ENCODE assay signal across 1 cellular context in the genomic region with DNA sequence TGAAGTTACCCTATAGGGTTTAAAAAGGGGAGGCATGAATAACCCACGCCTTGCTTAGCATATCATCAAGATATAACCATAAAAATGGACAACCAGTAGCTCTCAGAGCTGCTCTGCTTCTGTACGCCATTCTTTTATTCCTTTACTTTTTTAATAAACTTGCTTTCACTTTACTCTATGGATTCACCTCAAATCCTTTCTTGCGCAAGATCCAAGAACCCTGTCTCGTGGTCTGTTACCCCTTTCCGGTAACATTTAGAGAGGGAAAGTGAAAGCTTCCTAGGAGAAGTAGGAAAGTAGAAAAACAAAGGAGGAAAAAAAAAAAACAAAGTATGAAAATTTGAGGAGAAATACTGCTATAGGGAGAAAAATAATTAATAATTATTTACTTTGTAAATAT.
TF ChIP-seq lines count a peak whose summit lies in the region.

No MANE protein-coding gene starts in this region.

TF ChIP-seq in GM23338, 12 proteins besides CTCF, POLR2A, EP300 and RAD21 (continued from another document):
- TF ChIP-seq, protein P1, sequence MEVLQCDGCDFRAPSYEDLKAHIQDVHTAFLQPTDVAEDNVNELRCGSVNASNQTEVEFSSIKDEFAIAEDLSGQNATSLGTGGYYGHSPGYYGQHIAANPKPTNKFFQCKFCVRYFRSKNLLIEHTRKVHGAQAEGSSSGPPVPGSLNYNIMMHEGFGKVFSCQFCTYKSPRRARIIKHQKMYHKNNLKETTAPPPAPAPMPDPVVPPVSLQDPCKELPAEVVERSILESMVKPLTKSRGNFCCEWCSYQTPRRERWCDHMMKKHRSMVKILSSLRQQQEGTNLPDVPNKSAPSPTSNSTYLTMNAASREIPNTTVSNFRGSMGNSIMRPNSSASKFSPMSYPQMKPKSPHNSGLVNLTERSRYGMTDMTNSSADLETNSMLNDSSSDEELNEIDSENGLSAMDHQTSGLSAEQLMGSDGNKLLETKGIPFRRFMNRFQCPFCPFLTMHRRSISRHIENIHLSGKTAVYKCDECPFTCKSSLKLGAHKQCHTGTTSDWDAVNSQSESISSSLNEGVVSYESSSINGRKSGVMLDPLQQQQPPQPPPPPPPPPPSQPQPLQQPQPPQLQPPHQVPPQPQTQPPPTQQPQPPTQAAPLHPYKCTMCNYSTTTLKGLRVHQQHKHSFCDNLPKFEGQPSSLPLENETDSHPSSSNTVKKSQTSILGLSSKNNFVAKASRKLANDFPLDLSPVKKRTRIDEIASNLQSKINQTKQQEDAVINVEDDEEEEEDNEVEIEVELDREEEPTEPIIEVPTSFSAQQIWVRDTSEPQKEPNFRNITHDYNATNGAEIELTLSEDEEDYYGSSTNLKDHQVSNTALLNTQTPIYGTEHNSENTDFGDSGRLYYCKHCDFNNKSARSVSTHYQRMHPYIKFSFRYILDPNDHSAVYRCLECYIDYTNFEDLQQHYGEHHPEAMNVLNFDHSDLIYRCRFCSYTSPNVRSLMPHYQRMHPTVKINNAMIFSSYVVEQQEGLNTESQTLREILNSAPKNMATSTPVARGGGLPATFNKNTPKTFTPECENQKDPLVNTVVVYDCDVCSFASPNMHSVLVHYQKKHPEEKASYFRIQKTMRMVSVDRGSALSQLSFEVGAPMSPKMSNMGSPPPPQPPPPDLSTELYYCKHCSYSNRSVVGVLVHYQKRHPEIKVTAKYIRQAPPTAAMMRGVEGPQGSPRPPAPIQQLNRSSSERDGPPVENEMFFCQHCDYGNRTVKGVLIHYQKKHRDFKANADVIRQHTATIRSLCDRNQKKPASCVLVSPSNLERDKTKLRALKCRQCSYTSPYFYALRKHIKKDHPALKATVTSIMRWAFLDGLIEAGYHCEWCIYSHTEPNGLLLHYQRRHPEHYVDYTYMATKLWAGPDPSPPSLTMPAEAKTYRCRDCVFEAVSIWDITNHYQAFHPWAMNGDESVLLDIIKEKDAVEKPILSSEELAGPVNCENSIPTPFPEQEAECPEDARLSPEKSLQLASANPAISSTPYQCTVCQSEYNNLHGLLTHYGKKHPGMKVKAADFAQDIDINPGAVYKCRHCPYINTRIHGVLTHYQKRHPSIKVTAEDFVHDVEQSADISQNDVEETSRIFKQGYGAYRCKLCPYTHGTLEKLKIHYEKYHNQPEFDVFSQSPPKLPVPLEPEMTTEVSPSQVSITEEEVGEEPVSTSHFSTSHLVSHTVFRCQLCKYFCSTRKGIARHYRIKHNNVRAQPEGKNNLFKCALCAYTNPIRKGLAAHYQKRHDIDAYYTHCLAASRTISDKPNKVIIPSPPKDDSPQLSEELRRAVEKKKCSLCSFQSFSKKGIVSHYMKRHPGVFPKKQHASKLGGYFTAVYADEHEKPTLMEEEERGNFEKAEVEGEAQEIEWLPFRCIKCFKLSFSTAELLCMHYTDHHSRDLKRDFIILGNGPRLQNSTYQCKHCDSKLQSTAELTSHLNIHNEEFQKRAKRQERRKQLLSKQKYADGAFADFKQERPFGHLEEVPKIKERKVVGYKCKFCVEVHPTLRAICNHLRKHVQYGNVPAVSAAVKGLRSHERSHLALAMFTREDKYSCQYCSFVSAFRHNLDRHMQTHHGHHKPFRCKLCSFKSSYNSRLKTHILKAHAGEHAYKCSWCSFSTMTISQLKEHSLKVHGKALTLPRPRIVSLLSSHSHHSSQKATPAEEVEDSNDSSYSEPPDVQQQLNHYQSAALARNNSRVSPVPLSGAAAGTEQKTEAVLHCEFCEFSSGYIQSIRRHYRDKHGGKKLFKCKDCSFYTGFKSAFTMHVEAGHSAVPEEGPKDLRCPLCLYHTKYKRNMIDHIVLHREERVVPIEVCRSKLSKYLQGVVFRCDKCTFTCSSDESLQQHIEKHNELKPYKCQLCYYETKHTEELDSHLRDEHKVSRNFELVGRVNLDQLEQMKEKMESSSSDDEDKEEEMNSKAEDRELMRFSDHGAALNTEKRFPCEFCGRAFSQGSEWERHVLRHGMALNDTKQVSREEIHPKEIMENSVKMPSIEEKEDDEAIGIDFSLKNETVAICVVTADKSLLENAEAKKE (CRISPR knock-in tag; IDR thresholded peaks at IDR 0.05) = no peak
- TF ChIP-seq EZH2 (IDR thresholded peaks at IDR 0.05; ENCODE audit: low read depth, unreplicated experiment) (no peak), POLR2AphosphoS5 (IDR thresholded peaks at IDR 0.05; ENCODE audit: low read depth) (no peak), CREB1 (CRISPR knock-in tag; IDR thresholded peaks at IDR 0.05; ENCODE audit: low read depth) (no peak), STAT1 (IDR thresholded peaks at IDR 0.05; ENCODE audit: unreplicated experiment) (no peak), JUNB (IDR thresholded peaks at IDR 0.05; ENCODE audit: unreplicated experiment) (no peak), ZNF114 (CRISPR knock-in tag; IDR thresholded peaks at IDR 0.05) (no peak), ZNF331 (CRISPR knock-in tag; IDR thresholded peaks at IDR 0.05; ENCODE audit: low read depth) (no peak)
- TF ChIP-seq, protein P2, sequence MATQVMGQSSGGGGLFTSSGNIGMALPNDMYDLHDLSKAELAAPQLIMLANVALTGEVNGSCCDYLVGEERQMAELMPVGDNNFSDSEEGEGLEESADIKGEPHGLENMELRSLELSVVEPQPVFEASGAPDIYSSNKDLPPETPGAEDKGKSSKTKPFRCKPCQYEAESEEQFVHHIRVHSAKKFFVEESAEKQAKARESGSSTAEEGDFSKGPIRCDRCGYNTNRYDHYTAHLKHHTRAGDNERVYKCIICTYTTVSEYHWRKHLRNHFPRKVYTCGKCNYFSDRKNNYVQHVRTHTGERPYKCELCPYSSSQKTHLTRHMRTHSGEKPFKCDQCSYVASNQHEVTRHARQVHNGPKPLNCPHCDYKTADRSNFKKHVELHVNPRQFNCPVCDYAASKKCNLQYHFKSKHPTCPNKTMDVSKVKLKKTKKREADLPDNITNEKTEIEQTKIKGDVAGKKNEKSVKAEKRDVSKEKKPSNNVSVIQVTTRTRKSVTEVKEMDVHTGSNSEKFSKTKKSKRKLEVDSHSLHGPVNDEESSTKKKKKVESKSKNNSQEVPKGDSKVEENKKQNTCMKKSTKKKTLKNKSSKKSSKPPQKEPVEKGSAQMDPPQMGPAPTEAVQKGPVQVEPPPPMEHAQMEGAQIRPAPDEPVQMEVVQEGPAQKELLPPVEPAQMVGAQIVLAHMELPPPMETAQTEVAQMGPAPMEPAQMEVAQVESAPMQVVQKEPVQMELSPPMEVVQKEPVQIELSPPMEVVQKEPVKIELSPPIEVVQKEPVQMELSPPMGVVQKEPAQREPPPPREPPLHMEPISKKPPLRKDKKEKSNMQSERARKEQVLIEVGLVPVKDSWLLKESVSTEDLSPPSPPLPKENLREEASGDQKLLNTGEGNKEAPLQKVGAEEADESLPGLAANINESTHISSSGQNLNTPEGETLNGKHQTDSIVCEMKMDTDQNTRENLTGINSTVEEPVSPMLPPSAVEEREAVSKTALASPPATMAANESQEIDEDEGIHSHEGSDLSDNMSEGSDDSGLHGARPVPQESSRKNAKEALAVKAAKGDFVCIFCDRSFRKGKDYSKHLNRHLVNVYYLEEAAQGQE (IDR thresholded peaks at IDR 0.05; ENCODE audit: unreplicated experiment) = no peak
- TF ChIP-seq, protein P3, sequence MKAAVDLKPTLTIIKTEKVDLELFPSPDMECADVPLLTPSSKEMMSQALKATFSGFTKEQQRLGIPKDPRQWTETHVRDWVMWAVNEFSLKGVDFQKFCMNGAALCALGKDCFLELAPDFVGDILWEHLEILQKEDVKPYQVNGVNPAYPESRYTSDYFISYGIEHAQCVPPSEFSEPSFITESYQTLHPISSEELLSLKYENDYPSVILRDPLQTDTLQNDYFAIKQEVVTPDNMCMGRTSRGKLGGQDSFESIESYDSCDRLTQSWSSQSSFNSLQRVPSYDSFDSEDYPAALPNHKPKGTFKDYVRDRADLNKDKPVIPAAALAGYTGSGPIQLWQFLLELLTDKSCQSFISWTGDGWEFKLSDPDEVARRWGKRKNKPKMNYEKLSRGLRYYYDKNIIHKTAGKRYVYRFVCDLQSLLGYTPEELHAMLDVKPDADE (IDR thresholded peaks at IDR 0.05) = no peak
